ENCODE assay signal across 32 cellular contexts in genomic region chr1:50447961-50448360, GRCh38. TPM values are rescaled to one million over a fixed set of nuclear protein-coding genes. Genes with fewer than 3 reads are reported as not detected.
"Had no signal": no experiment of that assay in that cellular context is flagged by ENCODE, and none has a peak within 500 bp of the region (broad histone marks: within the 10 kb centered on the region; RNA-seq: fewer than 3 reads in every experiment).

No MANE protein-coding gene starts in this region.

- H2AFZ ChIP-seq: parathyroid adenoma had no signal

- H3K9ac ChIP-seq: parathyroid adenoma had no signal

- ATAC-seq: activated CD4-positive, alpha-beta T cell treated with anti-CD3 and anti-CD28 coated beads for 36 hours; effector memory CD8-positive, alpha-beta T cell; gastroesophageal sphincter; naive thymus-derived CD8-positive, alpha-beta T cell; stimulated activated effector memory CD8-positive, alpha-beta T cell treated with anti-CD3 and anti-CD28 coated beads, Interleukin-12 subunit alpha, Interleukin-12 subunit beta, amount 100 ng/mL, for 72 hours had no signal

- H3K79me2 ChIP-seq: parathyroid adenoma had no signal

- DNase-seq: activated CD4-positive, alpha-beta T cell treated with anti-CD3 and anti-CD28 coated beads for 36 hours; activated CD4-positive, alpha-beta T cell treated with anti-CD3 and anti-CD28 coated beads, Interleukin-2, amount 50 U/mL, for 4 hours; activated CD4-positive, CD25-positive, alpha-beta regulatory T cell; activated gamma-delta T cell; activated naive CD4-positive, alpha-beta T cell treated with anti-CD3 and anti-CD28 coated beads, Interleukin-2, amount 10 ng/mL, durations not matched to agents 7 days and 5 days; activated naive CD8-positive, alpha-beta T cell treated with anti-CD3 and anti-CD28 coated beads, Interleukin-2, amount 10 ng/mL, durations not matched to agents 7 days and 5 days; activated T-cell treated with anti-CD3 and anti-CD28 coated beads, Interleukin-2, amount 50 U/mL, for 1 hour; amniotic stem cell; brain microvascular endothelial cell; cortex of kidney; effector memory CD8-positive, alpha-beta T cell; erythroblast; head of caudate nucleus; hippocampal formation; immature natural killer cell; kidney; naive thymus-derived CD8-positive, alpha-beta T cell; nucleus accumbens; psoas muscle; sigmoid colon; small intestine; stimulated activated CD4-positive, alpha-beta T cell treated with anti-CD3 and anti-CD28 coated beads, Interleukin-4, amount 100 ng/mL, for 24 hours; substantia nigra; uterus had no signal

- H3K36me3 ChIP-seq: brain microvascular endothelial cell, sigmoid colon, uterus had no signal

- H3K4me1 ChIP-seq: gastroesophageal sphincter, parathyroid adenoma, psoas muscle, sigmoid colon, uterus had no signal

- H3K4me3 ChIP-seq: gastroesophageal sphincter, psoas muscle, sigmoid colon, uterus had no signal

- H3K9me3 ChIP-seq: gastroesophageal sphincter, psoas muscle, sigmoid colon, uterus had no signal

- H3K27me3 ChIP-seq: brain microvascular endothelial cell, gastroesophageal sphincter, sigmoid colon, uterus had no signal

- H3K27ac ChIP-seq: brain microvascular endothelial cell, gastroesophageal sphincter, parathyroid adenoma, psoas muscle, sigmoid colon, uterus had no signal

RNA-seq across cellular contexts. Expression of gene DMRTA2, which starts 24.7 kb away (rescaled TPM):
- total RNA-seq: activated CD4-positive, alpha-beta T cell treated with anti-CD3 and anti-CD28 coated beads for 36 hours; activated naive CD8-positive, alpha-beta T cell treated with anti-CD3 and anti-CD28 coated beads, Interleukin-2, amount 10 ng/mL, durations not matched to agents 7 days and 5 days; activated T-helper 1 cell treated with anti-CD3 and anti-CD28 coated beads, Interleukin-12 subunit alpha, Interleukin-12 subunit beta, Interleukin-2, Interleukin-4 antibody, amounts not matched to agents 30 ng/mL and 10 ng/mL and 1 ng/mL, durations not matched to agents 14 hours and 24 hours and 36 hours; astrocyte; chondrocyte; kidney; naive thymus-derived CD8-positive, alpha-beta T cell; neural crest cell; psoas muscle; T-helper 1 cell treated with Interleukin-12 subunit alpha and Interleukin-12 subunit beta and Interleukin-4 antibody, amounts not matched to agents 30 ng/mL and 1 ng/mL, for 36 hours; uterus had no signal
- polyA plus RNA-seq: immature natural killer cell; naive thymus-derived CD8-positive, alpha-beta T cell had no signal
